In the genomic region with DNA sequence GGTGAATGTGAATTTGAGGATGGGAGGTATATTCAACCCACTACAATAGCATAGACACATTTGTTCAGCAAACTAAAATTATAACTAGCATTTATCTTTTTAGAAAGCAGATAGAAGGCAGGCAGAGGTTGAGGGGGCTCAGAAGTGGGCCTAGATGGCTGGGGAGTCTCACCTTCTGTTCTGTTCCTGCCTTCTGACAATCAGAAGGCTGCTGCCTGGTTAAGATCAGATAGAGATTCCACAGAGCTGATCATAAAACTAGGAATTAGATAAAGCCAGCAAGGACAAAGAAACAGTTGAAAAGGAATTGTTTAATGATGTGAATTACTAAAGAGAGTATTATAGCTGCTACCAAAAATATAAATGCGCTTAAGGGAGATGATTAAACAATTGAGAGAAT, we compare ENCODE assay signal across 37 cellular contexts.
"Had no signal": no experiment of that assay in that cellular context is flagged by ENCODE, and none has a peak within 500 bp of the region (broad histone marks: within the 10 kb centered on the region; RNA-seq: fewer than 3 reads in every experiment).

No MANE protein-coding gene starts in this region.

- H3K4me3 ChIP-seq: adrenal gland, ascending aorta, body of pancreas, breast epithelium, cardiac muscle cell had no signal

- H3K27ac ChIP-seq: adrenal gland, ascending aorta, body of pancreas, brain microvascular endothelial cell, breast epithelium, cardiac muscle cell had no signal

- H3K4me1 ChIP-seq: adrenal gland, ascending aorta, body of pancreas, breast epithelium had no signal

- DNase-seq: activated effector memory CD4-positive, alpha-beta T cell treated with anti-CD3 and anti-CD28 coated beads, Interleukin-2, amount 50 U/mL, for 16 hours; activated effector memory CD4-positive, alpha-beta T cell treated with Interleukin-2 at 50 U/mL for 16 hours; activated gamma-delta T cell; activated gamma-delta T cell treated with Interleukin-2 at 50 U/mL for 16 hours; activated naive CD4-positive, alpha-beta T cell; activated naive CD4-positive, alpha-beta T cell treated with anti-CD3 and anti-CD28 coated beads for 36 hours; activated naive CD4-positive, alpha-beta T cell treated with anti-CD3 and anti-CD28 coated beads, Interleukin-2, amount 10 ng/mL, durations not matched to agents 7 days and 5 days; activated naive CD4-positive, alpha-beta T cell treated with anti-CD3 and anti-CD28 coated beads, Interleukin-2, amount 50 U/mL, for 16 hours; activated naive CD4-positive, alpha-beta T cell treated with Interleukin-2 at 50 U/mL for 16 hours; activated naive CD8-positive, alpha-beta T cell treated with anti-CD3 and anti-CD28 coated beads for 36 hours; activated naive CD8-positive, alpha-beta T cell treated with anti-CD3 and anti-CD28 coated beads, Interleukin-2, amount 10 ng/mL, durations not matched to agents 7 days and 5 days; activated naive CD8-positive, alpha-beta T cell treated with anti-CD3 and anti-CD28 coated beads, Interleukin-2, amount 50 U/mL, for 24 hours; activated T-cell treated with anti-CD3 and anti-CD28 coated beads, Interleukin-2, amount 50 U/mL, for 24 hours; activated T-cell treated with anti-CD3 and anti-CD28 coated beads, Interleukin-2, amount 50 U/mL, for 4 hours; activated T-cell treated with anti-CD3 and anti-CD28 coated beads, Interleukin-2, amount 50 U/mL, for 48 hours; activated T-cell treated with anti-CD3 and anti-CD28 coated beads, Interleukin-2, amount 50 U/mL, for 72 hours; adrenal gland; amniotic stem cell; amygdala; anterior cingulate cortex; aorta; body of pancreas; brain microvascular endothelial cell; caudate nucleus; central memory CD4-positive, alpha-beta T cell; cerebellar nuclear complex had no signal

- H3K36me3 ChIP-seq: adrenal gland, ascending aorta, brain microvascular endothelial cell, breast epithelium, cardiac muscle cell had no signal

- H3K9me3 ChIP-seq: adrenal gland, ascending aorta, body of pancreas, breast epithelium had no signal

- H3K4me1 Mint-ChIP-seq: activated naive CD4-positive, alpha-beta T cell treated with anti-CD3 and anti-CD28 coated beads, Interleukin-2, amount 10 ng/mL, durations not matched to agents 7 days and 5 days; activated naive CD4-positive, alpha-beta T cell treated with anti-CD3 and anti-CD28 coated beads, Interleukin-2, amount 50 U/mL, for 24 hours; activated naive CD8-positive, alpha-beta T cell treated with anti-CD3 and anti-CD28 coated beads for 36 hours; activated naive CD8-positive, alpha-beta T cell treated with anti-CD3 and anti-CD28 coated beads, Interleukin-2, amount 50 U/mL, for 24 hours; activated T-helper 17 cell treated with anti-CD3 and anti-CD28 coated beads, Interleukin-2, amount 50 U/mL, for 72 hours; brain; central memory CD8-positive, alpha-beta T cell had no signal

- ATAC-seq: activated naive CD4-positive, alpha-beta T cell treated with anti-CD3 and anti-CD28 coated beads, Interleukin-2, amount 50 U/mL, for 72 hours; activated naive CD8-positive, alpha-beta T cell treated with anti-CD3 and anti-CD28 coated beads, Interleukin-2, amount 50 U/mL, for 24 hours; activated T-cell treated with anti-CD3 and anti-CD28 coated beads, Interleukin-2, amount 50 U/mL, for 4 hours; activated T-cell treated with anti-CD3 and anti-CD28 coated beads, Interleukin-2, amount 50 U/mL, for 72 hours; activated T-helper 17 cell treated with anti-CD3 and anti-CD28 coated beads, Interleukin-2, amount 50 U/mL, for 72 hours; body of pancreas had no signal

- H3K27ac Mint-ChIP-seq: activated naive CD4-positive, alpha-beta T cell treated with anti-CD3 and anti-CD28 coated beads for 36 hours; activated naive CD4-positive, alpha-beta T cell treated with anti-CD3 and anti-CD28 coated beads, Interleukin-2, amount 10 ng/mL, durations not matched to agents 7 days and 5 days; activated naive CD4-positive, alpha-beta T cell treated with anti-CD3 and anti-CD28 coated beads, Interleukin-2, amount 50 U/mL, for 24 hours; activated naive CD4-positive, alpha-beta T cell treated with anti-CD3 and anti-CD28 coated beads, Interleukin-2, amount 50 U/mL, for 72 hours; activated naive CD8-positive, alpha-beta T cell; activated naive CD8-positive, alpha-beta T cell treated with anti-CD3 and anti-CD28 coated beads for 36 hours; activated naive CD8-positive, alpha-beta T cell treated with anti-CD3 and anti-CD28 coated beads, Interleukin-2, amount 10 ng/mL, durations not matched to agents 7 days and 5 days; activated naive CD8-positive, alpha-beta T cell treated with anti-CD3 and anti-CD28 coated beads, Interleukin-2, amount 50 U/mL, for 24 hours; activated T-cell treated with anti-CD3 and anti-CD28 coated beads, Interleukin-2, amount 50 U/mL, for 24 hours; activated T-cell treated with anti-CD3 and anti-CD28 coated beads, Interleukin-2, amount 50 U/mL, for 72 hours; activated T-helper 1 cell treated with anti-CD3 and anti-CD28 coated beads, Interleukin-12 subunit alpha, Interleukin-12 subunit beta, Interleukin-2, Interleukin-4 antibody, amounts not matched to agents 30 ng/mL and 10 ng/mL and 1 ng/mL, durations not matched to agents 14 hours and 24 hours and 36 hours; activated T-helper 17 cell treated with anti-CD3 and anti-CD28 coated beads, Interleukin-2, amount 50 U/mL, for 72 hours; activated T-helper 2 cell treated with anti-CD3 and anti-CD28 coated beads, Interferon-gamma antibody, Interleukin-2, Interleukin-4, amounts not matched to agents 10 μg/mL and 5 μg/mL and 100 μg/mL, durations not matched to agents 14 hours and 24 hours and 36 hours; brain had no signal

- H3K27me3 ChIP-seq: adrenal gland, ascending aorta, body of pancreas, brain microvascular endothelial cell, breast epithelium, cardiac muscle cell had no signal

- H3K4me3 Mint-ChIP-seq: activated naive CD4-positive, alpha-beta T cell treated with anti-CD3 and anti-CD28 coated beads for 36 hours; activated naive CD4-positive, alpha-beta T cell treated with anti-CD3 and anti-CD28 coated beads, Interleukin-2, amount 10 ng/mL, durations not matched to agents 7 days and 5 days; activated naive CD4-positive, alpha-beta T cell treated with anti-CD3 and anti-CD28 coated beads, Interleukin-2, amount 50 U/mL, for 24 hours; activated naive CD8-positive, alpha-beta T cell; activated naive CD8-positive, alpha-beta T cell treated with anti-CD3 and anti-CD28 coated beads for 36 hours; activated naive CD8-positive, alpha-beta T cell treated with anti-CD3 and anti-CD28 coated beads, Interleukin-2, amount 10 ng/mL, durations not matched to agents 7 days and 5 days; activated naive CD8-positive, alpha-beta T cell treated with anti-CD3 and anti-CD28 coated beads, Interleukin-2, amount 50 U/mL, for 24 hours; activated T-cell treated with anti-CD3 and anti-CD28 coated beads, Interleukin-2, amount 50 U/mL, for 24 hours; activated T-cell treated with anti-CD3 and anti-CD28 coated beads, Interleukin-2, amount 50 U/mL, for 4 hours; activated T-cell treated with anti-CD3 and anti-CD28 coated beads, Interleukin-2, amount 50 U/mL, for 72 hours; activated T-helper 1 cell treated with anti-CD3 and anti-CD28 coated beads, Interleukin-12 subunit alpha, Interleukin-12 subunit beta, Interleukin-2, Interleukin-4 antibody, amounts not matched to agents 30 ng/mL and 10 ng/mL and 1 ng/mL, durations not matched to agents 14 hours and 24 hours and 36 hours; activated T-helper 17 cell treated with anti-CD3 and anti-CD28 coated beads, Interleukin-2, amount 50 U/mL, for 72 hours; brain; central memory CD8-positive, alpha-beta T cell had no signal

- H3K36me3 Mint-ChIP-seq: activated naive CD4-positive, alpha-beta T cell treated with anti-CD3 and anti-CD28 coated beads, Interleukin-2, amount 10 ng/mL, durations not matched to agents 7 days and 5 days; activated naive CD4-positive, alpha-beta T cell treated with anti-CD3 and anti-CD28 coated beads, Interleukin-2, amount 50 U/mL, for 24 hours; activated naive CD4-positive, alpha-beta T cell treated with anti-CD3 and anti-CD28 coated beads, Interleukin-2, amount 50 U/mL, for 72 hours; activated naive CD8-positive, alpha-beta T cell treated with anti-CD3 and anti-CD28 coated beads for 36 hours; brain had no signal

- H3K27me3 Mint-ChIP-seq: activated naive CD4-positive, alpha-beta T cell treated with anti-CD3 and anti-CD28 coated beads, Interleukin-2, amount 50 U/mL, for 24 hours; activated naive CD8-positive, alpha-beta T cell; activated naive CD8-positive, alpha-beta T cell treated with anti-CD3 and anti-CD28 coated beads, Interleukin-2, amount 50 U/mL, for 24 hours had no signal

- H3K9me3 Mint-ChIP-seq: activated naive CD4-positive, alpha-beta T cell treated with anti-CD3 and anti-CD28 coated beads for 36 hours; activated naive CD4-positive, alpha-beta T cell treated with anti-CD3 and anti-CD28 coated beads, Interleukin-2, amount 10 ng/mL, durations not matched to agents 7 days and 5 days; activated naive CD4-positive, alpha-beta T cell treated with anti-CD3 and anti-CD28 coated beads, Interleukin-2, amount 50 U/mL, for 24 hours; activated naive CD4-positive, alpha-beta T cell treated with anti-CD3 and anti-CD28 coated beads, Interleukin-2, amount 50 U/mL, for 72 hours; activated naive CD8-positive, alpha-beta T cell treated with anti-CD3 and anti-CD28 coated beads for 36 hours; activated naive CD8-positive, alpha-beta T cell treated with anti-CD3 and anti-CD28 coated beads, Interleukin-2, amount 10 ng/mL, durations not matched to agents 7 days and 5 days; activated naive CD8-positive, alpha-beta T cell treated with anti-CD3 and anti-CD28 coated beads, Interleukin-2, amount 50 U/mL, for 24 hours; activated T-cell treated with anti-CD3 and anti-CD28 coated beads, Interleukin-2, amount 50 U/mL, for 24 hours; activated T-cell treated with anti-CD3 and anti-CD28 coated beads, Interleukin-2, amount 50 U/mL, for 4 hours; activated T-cell treated with anti-CD3 and anti-CD28 coated beads, Interleukin-2, amount 50 U/mL, for 72 hours; activated T-helper 1 cell treated with anti-CD3 and anti-CD28 coated beads, Interleukin-12 subunit alpha, Interleukin-12 subunit beta, Interleukin-2, Interleukin-4 antibody, amounts not matched to agents 30 ng/mL and 10 ng/mL and 1 ng/mL, durations not matched to agents 14 hours and 24 hours and 36 hours; activated T-helper 17 cell treated with anti-CD3 and anti-CD28 coated beads, Interleukin-2, amount 50 U/mL, for 72 hours; activated T-helper 2 cell treated with anti-CD3 and anti-CD28 coated beads, Interferon-gamma antibody, Interleukin-2, Interleukin-4, amounts not matched to agents 10 μg/mL and 5 μg/mL and 100 μg/mL, durations not matched to agents 14 hours and 24 hours and 36 hours; central memory CD8-positive, alpha-beta T cell had no signal
